Comparison of ENCODE assay signal across 33 cellular contexts in genomic region chr7:107777702-107778101, GRCh38. TPM values are rescaled to one million over a fixed set of nuclear protein-coding genes. Genes with fewer than 3 reads are reported as not detected.
"Had no signal": no experiment of that assay in that cellular context is flagged by ENCODE, and none has a peak within 500 bp of the region (broad histone marks: within the 10 kb centered on the region; RNA-seq: fewer than 3 reads in every experiment).

No MANE protein-coding gene starts in this region.

- DNase-seq: dermis blood vessel endothelial cell; effector memory CD4-positive, alpha-beta T cell; foreskin keratinocyte; heart left ventricle; kidney; left lung; mesenchymal stem cell; naive thymus-derived CD8-positive, alpha-beta T cell; nephron progenitor cell; occipital lobe; stimulated activated CD4-positive, alpha-beta T cell treated with anti-CD3 and anti-CD28 coated beads, Interleukin-12 subunit alpha, Interleukin-12 subunit beta, amount 100 ng/mL, for 4 hours; stimulated activated CD4-positive, alpha-beta T cell treated with anti-CD3 and anti-CD28 coated beads, Interleukin-1b, Interleukin-23, amount 100 ng/mL, for 48 hours; stimulated activated CD4-positive, alpha-beta T cell treated with anti-CD3 and anti-CD28 coated beads, Interleukin-4, amount 100 ng/mL, for 1 hour; stimulated activated CD8-positive, alpha-beta memory T cell treated with anti-CD3 and anti-CD28 coated beads, Interleukin-4, amount 100 ng/mL, for 48 hours; stimulated activated naive CD4-positive, alpha-beta T cell; stimulated activated naive CD8-positive, alpha-beta T cell treated with anti-CD3 and anti-CD28 coated beads, Interleukin-15, amount 100 ng/mL, for 72 hours; testis; tibial artery; upper lobe of left lung had no signal

- ATAC-seq: foreskin keratinocyte; gastroesophageal sphincter; heart left ventricle; left lung; naive thymus-derived CD8-positive, alpha-beta T cell; stimulated activated naive CD8-positive, alpha-beta T cell treated with anti-CD3 and anti-CD28 coated beads, Interleukin-15, amount 100 ng/mL, for 72 hours had no signal

- H3K27me3 ChIP-seq: esophagus muscularis mucosa, gastroesophageal sphincter, heart left ventricle, hepatocyte, left lung, right lobe of liver, testis, tibial artery, upper lobe of left lung had no signal

- H3K4me1 Mint-ChIP-seq: naive thymus-derived CD8-positive, alpha-beta T cell; nephron progenitor cell had no signal

- H3K9me3 Mint-ChIP-seq: naive thymus-derived CD8-positive, alpha-beta T cell; nephron progenitor cell; stimulated activated naive CD8-positive, alpha-beta T cell treated with anti-CD3 and anti-CD28 coated beads, Interleukin-15, amount 100 ng/mL, for 72 hours had no signal

- H3K36me3 Mint-ChIP-seq: mesothelial cell of epicardium had no signal

- H3K9ac ChIP-seq: parathyroid adenoma had no signal

- H3K4me1 ChIP-seq: foreskin keratinocyte, heart left ventricle, left lung, parathyroid adenoma, testis, tibial artery, upper lobe of left lung had no signal

- H3K4me3 Mint-ChIP-seq: mesothelial cell of epicardium; naive thymus-derived CD8-positive, alpha-beta T cell; nephron progenitor cell; stimulated activated naive CD8-positive, alpha-beta T cell treated with anti-CD3 and anti-CD28 coated beads, Interleukin-15, amount 100 ng/mL, for 72 hours had no signal

- H3K27me3 Mint-ChIP-seq: progenitor cell of endocrine pancreas; stimulated activated naive CD8-positive, alpha-beta T cell treated with anti-CD3 and anti-CD28 coated beads, Interleukin-15, amount 100 ng/mL, for 72 hours had no signal

- H3K4me3 ChIP-seq: coronary artery, esophagus muscularis mucosa, gastroesophageal sphincter, heart left ventricle, hepatocyte, left lung, right lobe of liver, smooth muscle cell, testis, tibial artery, upper lobe of left lung had no signal

- H3K27ac ChIP-seq: coronary artery, esophagus muscularis mucosa, foreskin keratinocyte, gastroesophageal sphincter, hepatocyte, left lung, parathyroid adenoma, testis, tibial artery, upper lobe of left lung had no signal

- H3K9me3 ChIP-seq: esophagus muscularis mucosa, gastroesophageal sphincter, heart left ventricle, left lung, right lobe of liver, testis, tibial artery, upper lobe of left lung had no signal

- H3K36me3 ChIP-seq: esophagus muscularis mucosa, gastroesophageal sphincter, heart left ventricle, left lung, right lobe of liver, tibial artery, upper lobe of left lung had no signal

- H3K27ac Mint-ChIP-seq: mesothelial cell of epicardium; naive thymus-derived CD8-positive, alpha-beta T cell; nephron progenitor cell; progenitor cell of endocrine pancreas had no signal

RNA-seq across cellular contexts. Expression of gene SLC26A3, which starts 25.3 kb away (rescaled TPM):
- total RNA-seq: dermis blood vessel endothelial cell; endothelial cell of umbilical vein; epithelial cell of proximal tubule; fibroblast of lung; foreskin keratinocyte; left lung; lung microvascular endothelial cell; mesothelial cell of epicardium; myocyte; naive thymus-derived CD8-positive, alpha-beta T cell; occipital lobe; smooth muscle cell had no signal
- polyA plus RNA-seq: endothelial cell of umbilical vein; fibroblast of lung; foreskin keratinocyte; naive thymus-derived CD8-positive, alpha-beta T cell; smooth muscle cell had no signal
